ENCODE assay signal across 18 cellular contexts in genomic region chr1:167169642-167170041, GRCh38.
"Had no signal": no experiment of that assay in that cellular context is flagged by ENCODE, and none has a peak within 500 bp of the region (broad histone marks: within the 10 kb centered on the region; RNA-seq: fewer than 3 reads in every experiment).

No MANE protein-coding gene starts in this region.

- H3K36me3 Mint-ChIP-seq: natural killer cell had no signal

- H3K4me3 ChIP-seq: coronary artery, dorsolateral prefrontal cortex, hepatocyte, ovary, suprapubic skin, thyroid gland, upper lobe of left lung, uterus had no signal

- H3K9me3 ChIP-seq: ovary, suprapubic skin, thyroid gland, uterus had no signal

- H3K4me2 ChIP-seq: hepatocyte had no signal

- H3K27ac ChIP-seq: coronary artery, dorsolateral prefrontal cortex, hepatocyte, ovary, suprapubic skin, thyroid gland, upper lobe of left lung, uterus had no signal

- ATAC-seq: natural killer cell, right cardiac atrium had no signal

- H3K9me3 Mint-ChIP-seq: natural killer cell, neural crest cell had no signal

- H3K36me3 ChIP-seq: ovary, suprapubic skin, thyroid gland, upper lobe of left lung, uterus had no signal

- H3K4me1 Mint-ChIP-seq: natural killer cell had no signal

- H3K4me3 Mint-ChIP-seq: natural killer cell, neural crest cell had no signal

- H3K27me3 ChIP-seq: dorsolateral prefrontal cortex, hepatocyte, ovary, thyroid gland, upper lobe of left lung, uterus had no signal

- DNase-seq: effector CD8-positive, alpha-beta T cell; foreskin melanocyte; kidney glomerular epithelial cell; natural killer cell; ovary; right cardiac atrium; small intestine; stimulated activated CD4-positive, alpha-beta T cell treated with anti-CD3 and anti-CD28 coated beads, Interleukin-2, amount 100 ng/mL, for 48 hours; stimulated activated naive CD4-positive, alpha-beta T cell treated with Interleukin-2 at 50 U/mL for 16 hours; thyroid gland; upper lobe of left lung; uterus had no signal

- H3K4me1 ChIP-seq: suprapubic skin, thyroid gland, upper lobe of left lung, uterus had no signal

- H3K79me2 ChIP-seq: hepatocyte had no signal

- H3K27ac Mint-ChIP-seq: natural killer cell, progenitor cell of endocrine pancreas had no signal
